In genomic region chr15:97960364-97961066, GRCh38 we compare ENCODE assay signal across 8 cellular contexts. TPM values are rescaled to one million over a fixed set of nuclear protein-coding genes. Genes with fewer than 3 reads are reported as not detected.
DNase-seq lines count a peak whose midpoint lies in the region; ATAC-seq and TF ChIP-seq lines count a peak whose summit lies in the region.

Gene ARRDC4, plus strand, starts transcription at chr15:97960703. Its CDS starts 159 bp downstream, at chr15:97960862.

- no peak for TF ChIP-seq CTCF in osteoblast (IDR thresholded peaks at IDR 0.05; ENCODE audit: extremely low read depth, low read depth, low read length)
- no peak for TF ChIP-seq CTCF in suprapubic skin (IDR thresholded peaks at IDR 0.05)

- H3K27me3 ChIP-seq in osteoblast (ENCODE audit: insufficient read depth, low read length) (no peaks in the 10 kb centered on the region), suprapubic skin (no peaks in the 10 kb centered on the region)

- peak within 1 kb of the TSS; percentile 78 for H3K4me3 Mint-ChIP-seq in activated naive CD8-positive, alpha-beta T cell treated with anti-CD3 and anti-CD28 coated beads, Interleukin-2, amount 50 U/mL, for 24 hours

- H3K27me3 Mint-ChIP-seq in activated naive CD8-positive, alpha-beta T cell treated with anti-CD3 and anti-CD28 coated beads, Interleukin-2, amount 50 U/mL, for 24 hours = peaks cover 5% of the 10 kb centered on the region

- H2AFZ ChIP-seq in osteoblast (ENCODE audit: low read length) = peak within 1 kb of the TSS; percentile 87

- H3K4me1 Mint-ChIP-seq in activated naive CD8-positive, alpha-beta T cell treated with anti-CD3 and anti-CD28 coated beads, Interleukin-2, amount 50 U/mL, for 24 hours = peaks cover 20% of the 10 kb centered on the region

- H3K4me3 ChIP-seq in osteoblast (ENCODE audit: insufficient read depth, low read length) (peak within 1 kb of the TSS; percentile 86), suprapubic skin (peak within 1 kb of the TSS; percentile 92)

- peak; percentile 99 for ATAC-seq in activated naive CD8-positive, alpha-beta T cell treated with anti-CD3 and anti-CD28 coated beads, Interleukin-2, amount 50 U/mL, for 24 hours
- peak; percentile 99 for ATAC-seq in Right ventricle myocardium inferior

- intact Hi-C loops in Right ventricle myocardium inferior (cut with DNase I) = loop anchor here (2.0 to 10.0 kb wide), 3 partner anchors 14 to 1626 kb away; partner anchors contain the start of gene NR2F2

- peak within 1 kb of the TSS; percentile 64 for H3K27ac ChIP-seq in osteoblast (ENCODE audit: low read depth, low read length)
- peak within 1 kb of the TSS; percentile 96 for H3K27ac ChIP-seq in suprapubic skin

- H3K36me3 ChIP-seq in osteoblast (ENCODE audit: insufficient read depth, low read length) (peaks cover 1% of the 10 kb centered on the region), suprapubic skin (no peaks in the 10 kb centered on the region)

- peak within 1 kb of the TSS; percentile 93 for H3K4me2 ChIP-seq in osteoblast (ENCODE audit: insufficient read depth, low read length)

- peak within 1 kb of the TSS; percentile 94 for H3K27ac Mint-ChIP-seq in activated naive CD8-positive, alpha-beta T cell treated with anti-CD3 and anti-CD28 coated beads, Interleukin-2, amount 50 U/mL, for 24 hours

- POLR2A ChIA-PET in HEK293T (lab: Yijun Ruan, JAX) = no interaction called here

- WGBS in suprapubic skin = 0% methylated on average over 1 of the region's 69 CpGs

- H3K9me3 Mint-ChIP-seq in activated naive CD8-positive, alpha-beta T cell treated with anti-CD3 and anti-CD28 coated beads, Interleukin-2, amount 50 U/mL, for 24 hours = no peaks in the 10 kb centered on the region

- no peak for TF ChIP-seq EP300 in suprapubic skin (IDR thresholded peaks at IDR 0.05)

- H3K9me3 ChIP-seq in osteoblast (ENCODE audit: low read depth, low read length) (no peaks in the 10 kb centered on the region), suprapubic skin (no peaks in the 10 kb centered on the region)

- H3K79me2 ChIP-seq in osteoblast (ENCODE audit: insufficient read depth, low read length) = peaks cover 47% of the 10 kb centered on the region

- peak in 1 of 2 donors; percentile 33 for TF ChIP-seq POLR2A in suprapubic skin (IDR thresholded peaks at IDR 0.05)

- DNase-seq in Daoy (ENCODE audit: low read depth) (peak; percentile 100), HEK293T (ENCODE audit: extremely low spot score) (peak; percentile 95), NCI-H1092 (lab: John Stamatoyannopoulos, UW) (peak; percentile 97), SW480 (ENCODE audit: low spot score) (peak; percentile 99), Right ventricle myocardium inferior (ENCODE audit: missing footprints) (peak; percentile 100), osteoblast (ENCODE audit: insufficient read length, low spot score, missing footprints) (peak; percentile 99), suprapubic skin (ENCODE audit: low spot score in 2 of 2) (peak; percentile 100)
- peak; percentile 95 for DNase-seq in activated naive CD8-positive, alpha-beta T cell treated with anti-CD3 and anti-CD28 coated beads, Interleukin-2, amount 50 U/mL, for 24 hours

- CTCF ChIA-PET in HEK293T (lab: Yijun Ruan, JAX) = no interaction called here

- H3K4me1 ChIP-seq in osteoblast (ENCODE audit: insufficient read depth, low read length) = peaks cover 29% of the 10 kb centered on the region
- peaks cover 53% of the 10 kb centered on the region for H3K4me1 ChIP-seq in suprapubic skin

- H4K20me1 ChIP-seq in osteoblast (ENCODE audit: insufficient read depth, low read length) = peaks cover 30% of the 10 kb centered on the region

- H3K36me3 Mint-ChIP-seq in activated naive CD8-positive, alpha-beta T cell treated with anti-CD3 and anti-CD28 coated beads, Interleukin-2, amount 50 U/mL, for 24 hours (ENCODE audit: low read depth) = peaks cover 3% of the 10 kb centered on the region

TF ChIP-seq in HEK293T, 16 proteins besides CTCF, POLR2A, EP300 and RAD21:
- TF ChIP-seq FOXM1 (IDR thresholded peaks at IDR 0.05; ENCODE audit: borderline replicate concordance) (peak; percentile 83), L3MBTL2 (conservative IDR thresholded peaks at IDR 0.05) (peak; percentile 56), LEF1 (IDR thresholded peaks at IDR 0.05; ENCODE audit: borderline replicate concordance) (peak; percentile 99), ELF4 (IDR thresholded peaks at IDR 0.05) (no peak), ZNF384 (IDR thresholded peaks at IDR 0.05) (no peak), PKNOX1 (IDR thresholded peaks at IDR 0.05) (peak; percentile 85), SUZ12 (IDR thresholded peaks at IDR 0.05) (no peak)

RNA-seq across cellular contexts. Expression of gene ARRDC4, which starts in this region (rescaled TPM):
- 3.8 and 5.7 TPM in 2 replicates for total RNA-seq in Daoy (2014; rRNA removed; shearing (Covaris generic))
- total RNA-seq in Right ventricle myocardium inferior (15.9 TPM), osteoblast (17.0 and 33.6 TPM in 2 replicates), suprapubic skin (10 to 100 TPM; 57.7 to 67.1 (median 66.3) TPM)

Comparison
In these comparisons a context has a peak if more than half of its experiments do, and no peak if none do; other contexts are left out.
1. Peak in every context shown above with its lines: DNase-seq, ATAC-seq, H3K4me3 ChIP-seq and H3K27ac ChIP-seq.